Comparison of ENCODE assay signal across 6 cellular contexts in the genomic region with DNA sequence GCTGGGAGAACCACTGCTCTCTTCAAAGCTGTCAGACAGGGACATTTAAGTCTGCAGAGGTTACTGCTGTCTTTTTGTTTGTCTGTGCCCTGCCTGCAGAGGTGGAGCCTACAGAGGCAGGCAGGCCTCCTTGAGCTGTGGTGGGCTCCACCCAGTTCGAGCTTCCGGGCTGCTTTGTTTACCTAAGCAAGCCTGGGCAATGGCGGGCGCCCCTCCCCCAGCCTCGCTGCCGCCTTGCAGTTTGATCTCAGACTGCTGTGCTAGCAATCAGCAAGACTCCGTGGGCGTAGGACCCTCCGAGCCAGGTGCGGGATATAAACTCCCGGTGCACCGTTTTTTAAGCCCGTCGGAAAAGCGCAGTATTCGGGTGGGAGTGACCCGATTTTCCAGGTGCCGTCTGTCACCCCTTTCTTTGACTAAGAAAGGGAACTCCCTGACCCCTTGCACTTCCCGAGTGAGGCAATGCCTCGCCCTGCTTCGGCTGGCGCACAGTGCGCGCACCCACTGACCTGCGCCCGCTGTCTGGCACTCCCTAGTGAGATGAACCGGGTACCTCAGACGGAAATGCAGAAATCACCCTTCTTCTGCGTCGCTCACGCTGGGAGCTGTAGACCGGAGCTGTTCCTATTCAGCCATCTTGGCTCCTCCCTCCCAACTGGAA. TPM values are rescaled to one million over a fixed set of nuclear protein-coding genes. Genes with fewer than 3 reads are reported as not detected.
"Had no signal": no experiment of that assay in that cellular context is flagged by ENCODE, and none has a peak within 500 bp of the region (broad histone marks: within the 10 kb centered on the region; RNA-seq: fewer than 3 reads in every experiment).

No MANE protein-coding gene starts in this region.

RNA-seq across cellular contexts. Expression of a gene that starts 16.8 kb away (rescaled TPM):
- total RNA-seq: HT1080, LHCN-M2, MCF 10A, SK-MEL-5 had no signal
- polyA plus RNA-seq: IgD-negative memory B cell, SK-N-SH had no signal

RNA-seq across cellular contexts. Expression of a gene that starts 21.2 kb away (rescaled TPM):
- total RNA-seq: HT1080, LHCN-M2, MCF 10A, SK-MEL-5 had no signal
- polyA plus RNA-seq: IgD-negative memory B cell, SK-N-SH had no signal
